In genomic region chr19:48110350-48110966, GRCh38 we compare ENCODE assay signal across 8 cellular contexts. TPM values are rescaled to one million over a fixed set of nuclear protein-coding genes. Genes with fewer than 3 reads are reported as not detected.
DNase-seq lines count a peak whose midpoint lies in the region; ATAC-seq and TF ChIP-seq lines count a peak whose summit lies in the region.

TSS of gene PLA2G4C (minus strand) at chr19:48110817. CDS start at chr19:48106529, 4,288 bp downstream.

- H3K79me2 ChIP-seq in SK-N-SH (ENCODE audit: insufficient read depth): no peaks in the 10 kb centered on the region

- no peaks in the 10 kb centered on the region for H4K20me1 ChIP-seq in SK-N-SH (ENCODE audit: insufficient read depth)

- peak; percentile 56 for ATAC-seq in GM21576 (IDR thresholded peaks at IDR 0.05; ENCODE audit: unreplicated experiment)

- TF ChIP-seq CTCF in C4-2B (conservative IDR thresholded peaks at IDR 0.05) (no peak), SK-N-SH (IDR thresholded peaks at IDR 0.05) (no peak)

- no peaks in the 10 kb centered on the region for H3K9me3 ChIP-seq in SK-N-SH

- CTCF ChIA-PET in SK-N-SH (lab: Yijun Ruan, JAX): interaction anchor here (0.6 to 10.8 kb wide), 12 partner anchors 8 to 150 kb away, joined by 3 to 168 read pairs (median 4); no protein-coding TSS in a partner anchor

- H3K9me2 ChIP-seq in SK-N-SH: no peaks in the 10 kb centered on the region

- peak within 1 kb of the TSS; percentile 50 to 62 for H3K4me3 ChIP-seq in SK-N-SH (ENCODE audit: low read depth in 2 of 2, low read length in 1 of 2)

- POLR2A ChIA-PET in SK-N-SH (lab: Yijun Ruan, JAX): interaction anchor here (0.5 to 1.1 kb wide), 8 partner anchors 9 to 755 kb away, joined by 3 to 5 read pairs (median 3); partner anchors contain the start of gene CARD8

- under 1% methylated on average over 17 of the region's 27 CpGs for WGBS in SK-N-SH (ENCODE audit: low lambda C conversion rate)

- peak within 1 kb of the TSS; percentile 57 for H2AFZ ChIP-seq in SK-N-SH (ENCODE audit: low read depth)

- H3K9me3 Mint-ChIP-seq in activated naive CD4-positive, alpha-beta T cell treated with anti-CD3 and anti-CD28 coated beads, Interleukin-2, amount 50 U/mL, for 24 hours: no peaks in the 10 kb centered on the region

- H3K27ac ChIP-seq in C4-2B (peak within 1 kb of the TSS; percentile 33; the same call in 1 of the 2 replicates), SK-N-SH (ENCODE audit: low read depth in 2 of 2, low read length in 1 of 2) (peak within 1 kb of the TSS; percentile 88 to 90), substantia nigra (ENCODE audit: low read depth, low read length, poor library complexity, severe bottlenecking) (peak within 1 kb of the TSS; percentile 97)

- H3K36me3 Mint-ChIP-seq in activated naive CD4-positive, alpha-beta T cell treated with anti-CD3 and anti-CD28 coated beads, Interleukin-2, amount 50 U/mL, for 24 hours: peaks cover 3% of the 10 kb centered on the region

- H3K27me3 ChIP-seq in SK-N-SH (ENCODE audit: insufficient read depth): no peaks in the 10 kb centered on the region

- peak; percentile 80 for DNase-seq in NAMALWA (ENCODE audit: low spot score)
- peak; percentile 98 for DNase-seq in SK-N-SH
- peak; percentile 92 for DNase-seq in globus pallidus (ENCODE audit: low spot score)
- peak; percentile 56 for DNase-seq in non-pigmented ciliary epithelial cell (ENCODE audit: low read depth)
- peak; percentile 60 to 95 (median 87) for DNase-seq in substantia nigra (lab: John Stamatoyannopoulos, UW)

- peak within 1 kb of the TSS; percentile 77 for H3K4me2 ChIP-seq in SK-N-SH

- H3F3A ChIP-seq in SK-N-SH (replicated peaks; ENCODE audit: insufficient read depth): peaks cover 12% of the 10 kb centered on the region

- peaks cover 16% of the 10 kb centered on the region for H3K4me1 Mint-ChIP-seq in activated naive CD4-positive, alpha-beta T cell treated with anti-CD3 and anti-CD28 coated beads, Interleukin-2, amount 50 U/mL, for 24 hours

- H3K9ac ChIP-seq in SK-N-SH: peak within 1 kb of the TSS; percentile 77

- H3K27me3 Mint-ChIP-seq in activated naive CD4-positive, alpha-beta T cell treated with anti-CD3 and anti-CD28 coated beads, Interleukin-2, amount 50 U/mL, for 24 hours: no peaks in the 10 kb centered on the region

- no peaks in the 10 kb centered on the region; a peak in 1 of 4 replicates for H3K4me1 ChIP-seq in SK-N-SH (ENCODE audit: control insufficient read depth in 1 of 2, insufficient read depth in 2 of 2, low read depth in 1 of 2, low read length in 1 of 2)

- H3K4me3 Mint-ChIP-seq in activated naive CD4-positive, alpha-beta T cell treated with anti-CD3 and anti-CD28 coated beads, Interleukin-2, amount 50 U/mL, for 24 hours: peak within 1 kb of the TSS; percentile 87

- H3K27ac Mint-ChIP-seq in activated naive CD4-positive, alpha-beta T cell treated with anti-CD3 and anti-CD28 coated beads, Interleukin-2, amount 50 U/mL, for 24 hours: peak within 1 kb of the TSS; percentile 82

- TF ChIP-seq EP300 in SK-N-SH (IDR thresholded peaks at IDR 0.05; ENCODE audit: borderline replicate concordance in 1 of 2, low read depth in 1 of 2, low read length in 1 of 2): 0 out of 4 replicates have a peak, but pooled peaks of 1 of the 2 experiments have one; percentile 19

- H3K36me3 ChIP-seq in SK-N-SH (replicated peaks in 1 of 2; ENCODE audit: control insufficient read depth in 1 of 2, insufficient read depth in 2 of 2, low read length in 1 of 2): peaks cover 0 to under 1% of the 10 kb centered on the region in 2 experiments

- TF ChIP-seq RAD21 in SK-N-SH (IDR thresholded peaks at IDR 0.05; ENCODE audit: low read length): no peak

TF ChIP-seq in SK-N-SH, 30 proteins besides CTCF, POLR2A, EP300 and RAD21 (continues in another document):
- TF ChIP-seq USF1 (IDR thresholded peaks at IDR 0.05; ENCODE audit: borderline replicate concordance, low read depth) (peak; percentile 90), GATA2 (CRISPR knock-in tag; IDR thresholded peaks at IDR 0.05) (no peak), NRF1 (IDR thresholded peaks at IDR 0.05; ENCODE audit: low read depth, low read length) (peak; percentile 67), SMC3 (IDR thresholded peaks at IDR 0.05; ENCODE audit: low read depth, low read length) (no peak), POLR2AphosphoS5 (IDR thresholded peaks at IDR 0.05; ENCODE audit: low read depth, low read length) (peak; percentile 59; the same call in 1 of the 2 replicates), TEAD4 (IDR thresholded peaks at IDR 0.05; ENCODE audit: borderline replicate concordance, insufficient read depth) (no peak), REST (IDR thresholded peaks at IDR 0.05; ENCODE audit: low read depth, low read length) (peak; percentile 93), USF2 (IDR thresholded peaks at IDR 0.05; ENCODE audit: borderline replicate concordance, low read depth, low read length) (peak; percentile 64), JUND (IDR thresholded peaks at IDR 0.05) (no peak), EZH2phosphoT487 (IDR thresholded peaks at IDR 0.05; ENCODE audit: borderline replicate concordance, low read depth) (no peak), RXRA (IDR thresholded peaks at IDR 0.05; ENCODE audit: borderline replicate concordance, low read depth) (no peak), IRF3 (IDR thresholded peaks at IDR 0.05; ENCODE audit: low read depth, low read length) (no peak), MAX (IDR thresholded peaks at IDR 0.05; ENCODE audit: low read depth) (peak; percentile 86), ELF1 (IDR thresholded peaks at IDR 0.05) (no peak), GABPA (IDR thresholded peaks at IDR 0.05; ENCODE audit: low read depth) (peak; percentile 42; the same call in 1 of the 2 replicates), CHD2 (IDR thresholded peaks at IDR 0.05; ENCODE audit: low read length, partially characterized antibody) (peak; percentile 45), YY1 (IDR thresholded peaks at IDR 0.05; ENCODE audit: low read depth) (peak; percentile 58; the same call in 1 of the 2 replicates), RCOR1 (IDR thresholded peaks at IDR 0.05; ENCODE audit: low read length) (0 out of 2 replicates have a peak, but pooled peaks have one; percentile 17), MEF2A (IDR thresholded peaks at IDR 0.05; ENCODE audit: borderline replicate concordance, low read depth) (peak; percentile 47; the same call in 1 of the 2 replicates)

RNA-seq across cellular contexts. Expression of gene PLA2G4C, which starts in this region (rescaled TPM):
- 6.0 and 6.1 TPM in 2 replicates for polyA plus RNA-seq in SK-N-SH (2012; rRNA removed)
- polyA plus RNA-seq in SK-N-SH (2012; cell fraction: cytosol; rRNA removed): 4.1 and 4.3 TPM in 2 replicates
- 24.4 and 32.5 TPM in 2 replicates for polyA plus RNA-seq in SK-N-SH (2012; cell fraction: nucleus; rRNA removed)

Comparison
In these comparisons a context has a peak if more than half of its experiments do, and no peak if none do; other contexts are left out.
1. Peak in every context shown above with its lines: DNase-seq, ATAC-seq, H3K4me3 ChIP-seq and H3K27ac ChIP-seq.
2. H3K27ac ChIP-seq: peak in every context shown above with its lines; median percentile 97 in substantia nigra; 89 in SK-N-SH; 33 in C4-2B.